ENCODE assay signal across 21 cellular contexts in genomic region chr6:56814802-56815201, GRCh38.
DNase-seq lines count a peak whose midpoint lies in the region; ATAC-seq and TF ChIP-seq lines count a peak whose summit lies in the region.
"Had no signal": no experiment of that assay in that cellular context is flagged by ENCODE, and none has a peak within 500 bp of the region (broad histone marks: within the 10 kb centered on the region; RNA-seq: fewer than 3 reads in every experiment).

No MANE protein-coding gene starts in this region.

- no peaks in the 10 kb centered on the region for H3K4me1 ChIP-seq in hepatocyte (ENCODE audit: insufficient read depth)
- H3K4me1 ChIP-seq: vagina had no signal

- peak in 1 of 61 donors; percentile 13 for DNase-seq in caudate nucleus (lab: John Stamatoyannopoulos, UW)
- peak; percentile 39 for DNase-seq in pons (ENCODE audit: low spot score)
- no peak for DNase-seq in hepatocyte (ENCODE audit: low spot score)
- no peak for DNase-seq in HCEC 1CT
- no peak for DNase-seq in activated CD4-positive, alpha-beta T cell treated with anti-CD3 and anti-CD28 coated beads for 48 hours
- DNase-seq: activated CD8-positive, alpha-beta memory T cell treated with anti-CD3 and anti-CD28 coated beads for 24 hours; activated naive CD8-positive, alpha-beta T cell treated with anti-CD3 and anti-CD28 coated beads for 36 hours; activated T-cell treated with anti-CD3 and anti-CD28 coated beads, Interleukin-2, amount 50 U/mL, for 72 hours; brain microvascular endothelial cell; left lung; NCI-H1694; NCI-H446; OCI-M1; stimulated activated CD4-positive, alpha-beta T cell treated with anti-CD3 and anti-CD28 coated beads, Interleukin-4, amount 100 ng/mL, for 1 hour; T-helper 9 cell had no signal

- ATAC-seq in GM18517 (IDR thresholded peaks at IDR 0.05; ENCODE audit: unreplicated experiment) (peak; percentile 13), HG02798 (IDR thresholded peaks at IDR 0.05; ENCODE audit: poor library complexity, unreplicated experiment) (peak; percentile 11), HG03196 (IDR thresholded peaks at IDR 0.05; ENCODE audit: unreplicated experiment) (no peak)
- ATAC-seq: activated CD4-positive, CD25-positive, alpha-beta regulatory T cell treated with anti-CD3 and anti-CD28 coated beads, Interleukin-2, amount 50 U/mL, for 24 hours; activated T-cell treated with anti-CD3 and anti-CD28 coated beads, Interleukin-2, amount 50 U/mL, for 72 hours; left lung had no signal

- no peak for TF ChIP-seq CTCF in hepatocyte (IDR thresholded peaks at IDR 0.05; ENCODE audit: poor library complexity)

- H3K9me3 ChIP-seq in hepatocyte (ENCODE audit: low read depth) = no peaks in the 10 kb centered on the region
- H3K9me3 ChIP-seq: left lung, vagina had no signal

- peaks cover 62% of the 10 kb centered on the region for H3K79me2 ChIP-seq in hepatocyte

- no peaks in the 10 kb centered on the region for H4K20me1 ChIP-seq in hepatocyte (ENCODE audit: insufficient read depth, poor library complexity, severe bottlenecking)

- no peaks in the 10 kb centered on the region for H3K27me3 ChIP-seq in hepatocyte
- H3K27me3 ChIP-seq: brain microvascular endothelial cell, left lung, vagina had no signal

- no peak overlapping the region for H3K4me3 ChIP-seq in hepatocyte
- H3K4me3 ChIP-seq: left lung, skin epidermis, vagina had no signal

- no peak overlapping the region for H2AFZ ChIP-seq in hepatocyte

- 77% methylated on average over 7 of the region's 7 CpGs for WGBS in hepatocyte (ENCODE audit: low lambda C conversion rate, missing lambda C conversion rate)

- H3K4me2 ChIP-seq in hepatocyte = no peak overlapping the region

- H3K27ac ChIP-seq in caudate nucleus (ENCODE audit: low read depth, low read length) (peak overlapping the region; percentile 40), hepatocyte (no peak overlapping the region)
- H3K27ac ChIP-seq: brain microvascular endothelial cell, left lung, skin epidermis, vagina had no signal

- H3K9me2 ChIP-seq in hepatocyte (replicated peaks; ENCODE audit: insufficient read depth) = no peaks in the 10 kb centered on the region

- H3K36me3 ChIP-seq in hepatocyte (replicated peaks; ENCODE audit: insufficient read depth, low read depth) = no peaks in the 10 kb centered on the region
- H3K36me3 ChIP-seq: brain microvascular endothelial cell, left lung, vagina had no signal
